ENCODE assay signal across 1 cellular context in genomic region chr13:32586022-32586900, GRCh38.
TF ChIP-seq lines count a peak whose summit lies in the region.

TSS of gene PDS5B (plus strand) at chr13:32586452. CDS start at chr13:32648773, 62,321 bp downstream.

TF ChIP-seq in GM12878, 131 proteins besides CTCF, POLR2A, EP300 and RAD21 (continued from another document and continues in another):
- TF ChIP-seq PRDM15 (CRISPR knock-in tag; IDR thresholded peaks at IDR 0.05) = no peak
- no peak for TF ChIP-seq MLLT1 (IDR thresholded peaks at IDR 0.05)
- no peak for TF ChIP-seq RFX5 (IDR thresholded peaks at IDR 0.05; ENCODE audit: low read depth, low read length)
- no peak for TF ChIP-seq NR2C1 (IDR thresholded peaks at IDR 0.05)
- TF ChIP-seq ATF7 (IDR thresholded peaks at IDR 0.05; ENCODE audit: low read depth) = 0 out of 2 replicates have a peak, but pooled peaks have one; percentile 7
- TF ChIP-seq RELB (IDR thresholded peaks at IDR 0.05; ENCODE audit: low read depth) = 0 out of 2 replicates have a peak, but pooled peaks have one; percentile 25
- no peak for TF ChIP-seq ESRRA (IDR thresholded peaks at IDR 0.05; ENCODE audit: low read length)
- TF ChIP-seq TCF3 (IDR thresholded peaks at IDR 0.05; ENCODE audit: borderline replicate concordance, insufficient read depth, low read depth, low read length) = 0 out of 2 replicates have a peak, but pooled peaks have one; percentile 19
- TF ChIP-seq IRF3 (IDR thresholded peaks at IDR 0.05) = peak; percentile 46; the same call in 1 of the 2 replicates
- TF ChIP-seq PBX3 (IDR thresholded peaks at IDR 0.05; ENCODE audit: insufficient replicate concordance, low read depth, low read length) = no peak
- TF ChIP-seq ZBTB4 (CRISPR knock-in tag; IDR thresholded peaks at IDR 0.05) = no peak
- peak; percentile 89 for TF ChIP-seq ZNF592 (IDR thresholded peaks at IDR 0.05)
- no peak for TF ChIP-seq HCFC1 (IDR thresholded peaks at IDR 0.05; ENCODE audit: low read length)
- TF ChIP-seq KAT2A (conservative IDR thresholded peaks at IDR 0.05; ENCODE audit: control insufficient read depth, low read depth, low read length) = no peak
- TF ChIP-seq MYC (IDR thresholded peaks at IDR 0.05; ENCODE audit: insufficient read depth, insufficient read length, insufficient replicate concordance, low read length, severe bottlenecking) = no peak
- peak; percentile 48; the same call in 1 of the 2 replicates for TF ChIP-seq NKRF (conservative IDR thresholded peaks at IDR 0.05)
- no peak for TF ChIP-seq ZNF384 (IDR thresholded peaks at IDR 0.05; ENCODE audit: borderline replicate concordance, low read depth, low read length)
- no peak for TF ChIP-seq RAD51 (IDR thresholded peaks at IDR 0.05)
- TF ChIP-seq HDGF (IDR thresholded peaks at IDR 0.05) = peak; percentile 45; the same call in 1 of the 2 replicates
- no peak for TF ChIP-seq YBX1 (IDR thresholded peaks at IDR 0.05)
- TF ChIP-seq SPI1 (IDR thresholded peaks at IDR 0.05; ENCODE audit: borderline replicate concordance, insufficient read depth, low read depth, low read length) = no peak
- no peak for TF ChIP-seq SUZ12 (IDR thresholded peaks at IDR 0.05; ENCODE audit: unreplicated experiment)
- TF ChIP-seq POU2F2 (IDR thresholded peaks at IDR 0.05; ENCODE audit: borderline replicate concordance, low read depth, low read length) = peak; percentile 52; the same call in 1 of the 3 replicates
- TF ChIP-seq PML (IDR thresholded peaks at IDR 0.05; ENCODE audit: low read length) = no peak
- TF ChIP-seq ATF2 (IDR thresholded peaks at IDR 0.05; ENCODE audit: low read length) = no peak
- TF ChIP-seq BCL3 (IDR thresholded peaks at IDR 0.05; ENCODE audit: borderline replicate concordance, insufficient read depth, low read depth, low read length, poor library complexity, severe bottlenecking) = no peak
- peak; percentile 62; the same call in 1 of the 2 replicates for TF ChIP-seq ZNF24 (IDR thresholded peaks at IDR 0.05)
- TF ChIP-seq TAF1 (IDR thresholded peaks at IDR 0.05; ENCODE audit: borderline replicate concordance, low read depth, low read length) = peak; percentile 87
- peak; percentile 88 for TF ChIP-seq ZNF207 (IDR thresholded peaks at IDR 0.05; ENCODE audit: borderline replicate concordance)
- no peak for TF ChIP-seq JUNB (IDR thresholded peaks at IDR 0.05)
